ENCODE assay signal across 24 cellular contexts in genomic region chr10:30688456-30688855, GRCh38. TPM values are rescaled to one million over a fixed set of nuclear protein-coding genes. Genes with fewer than 3 reads are reported as not detected.
DNase-seq lines count a peak whose midpoint lies in the region; ATAC-seq and TF ChIP-seq lines count a peak whose summit lies in the region.
"Had no signal": no experiment of that assay in that cellular context is flagged by ENCODE, and none has a peak within 500 bp of the region (broad histone marks: within the 10 kb centered on the region; RNA-seq: fewer than 3 reads in every experiment).

No MANE protein-coding gene starts in this region.

- peak overlapping the region; percentile 64 for H2AFZ ChIP-seq in PC-3 (ENCODE audit: low read length)

- no peaks in the 10 kb centered on the region for H3F3A ChIP-seq in PC-3 (ENCODE audit: low read length, unreplicated experiment)

- peak overlapping the region; percentile 73 for H3K27ac Mint-ChIP-seq in activated CD8-positive, alpha-beta memory T cell treated with anti-CD3 and anti-CD28 coated beads, Interleukin-2, amount 10 ng/mL, durations not matched to agents 7 days and 5 days
- peak overlapping the region; percentile 5 for H3K27ac Mint-ChIP-seq in endothelial cell (ENCODE audit: unreplicated experiment)
- H3K27ac Mint-ChIP-seq: activated naive CD4-positive, alpha-beta T cell treated with anti-CD3 and anti-CD28 coated beads, Interleukin-2, amount 10 ng/mL, durations not matched to agents 7 days and 5 days; IgD-negative memory B cell had no signal

- H3K9me2 ChIP-seq in PC-3 (replicated peaks; ENCODE audit: low read length) = no peaks in the 10 kb centered on the region

- no peak for DNase-seq in activated CD8-positive, alpha-beta memory T cell treated with anti-CD3 and anti-CD28 coated beads, Interleukin-2, amount 10 ng/mL, durations not matched to agents 7 days and 5 days
- no peak for DNase-seq in activated CD8-positive, alpha-beta memory T cell treated with anti-CD3 and anti-CD28 coated beads, Interleukin-2, amount 50 U/mL, for 48 hours
- DNase-seq in PC-3 (no peak), endothelial cell (ENCODE audit: low spot score) (no peak), NCI-H2107 (lab: John Stamatoyannopoulos, UW) (no peak), KG1 (lab: John Stamatoyannopoulos, UW) (no peak)
- DNase-seq: SIG-M5 had no signal

- H3K9ac ChIP-seq in PC-3 (ENCODE audit: low read length) (no peak overlapping the region), skeletal muscle satellite cell (ENCODE audit: low read depth, low read length) (no peak overlapping the region)

- peaks cover 12% of the 10 kb centered on the region for H3K36me3 Mint-ChIP-seq in activated CD8-positive, alpha-beta memory T cell treated with anti-CD3 and anti-CD28 coated beads, Interleukin-2, amount 10 ng/mL, durations not matched to agents 7 days and 5 days
- H3K36me3 Mint-ChIP-seq in endothelial cell (ENCODE audit: low read depth, unreplicated experiment) = no peaks in the 10 kb centered on the region
- H3K36me3 Mint-ChIP-seq: activated naive CD4-positive, alpha-beta T cell treated with anti-CD3 and anti-CD28 coated beads, Interleukin-2, amount 10 ng/mL, durations not matched to agents 7 days and 5 days had no signal

- BruUV-seq in PC-3 (replicated peaks; lab: Mats Ljungman, UMichigan) = no TSS peak

- H3K27me3 ChIP-seq in PC-3 (ENCODE audit: low read length) = no peaks in the 10 kb centered on the region
- H3K27me3 ChIP-seq in skeletal muscle satellite cell (ENCODE audit: control insufficient read depth, insufficient read depth, low read length) = no peaks in the 10 kb centered on the region
- H3K27me3 ChIP-seq: colonic mucosa, tibial nerve had no signal

- intact Hi-C loops in PC-3 (cut with micrococcal nuclease) = no loop called here

- H3K9me3 ChIP-seq in PC-3 (ENCODE audit: low read length) (no peaks in the 10 kb centered on the region), skeletal muscle satellite cell (replicated peaks; ENCODE audit: low read length) (no peaks in the 10 kb centered on the region)
- H3K9me3 ChIP-seq: colonic mucosa, heart right ventricle, psoas muscle, tibial nerve had no signal

- CTCF ChIA-PET in activated CD8-positive, alpha-beta memory T cell treated with anti-CD3 and anti-CD28 coated beads, Interleukin-2, amount 10 ng/mL, durations not matched to agents 7 days and 5 days (lab: Charles Lee) = interaction anchor here (0.7 to 6.3 kb wide), 17 partner anchors 9 to 343 kb away, joined by 3 to 76 read pairs (median 8); partner anchors contain the start of gene ZNF438
- CTCF ChIA-PET in PC-3 (lab: Charles Lee) = interaction anchor here (0.8 to 1.1 kb wide), 4 partner anchors 13 to 744 kb away, joined by 3 to 4 read pairs (median 4); no protein-coding TSS in a partner anchor

- H4K20me1 ChIP-seq in PC-3 (ENCODE audit: low read length) = no peaks in the 10 kb centered on the region

- H3K4me1 ChIP-seq in PC-3 (ENCODE audit: insufficient read depth, low read length) (peaks cover 17% of the 10 kb centered on the region; the same call in 1 of the 2 replicates), skeletal muscle satellite cell (ENCODE audit: control insufficient read depth, insufficient read depth, low read length) (peaks cover 29% of the 10 kb centered on the region)
- H3K4me1 ChIP-seq: colonic mucosa, psoas muscle, tibial nerve had no signal

- TF ChIP-seq CTCF in PC-3 (conservative IDR thresholded peaks at IDR 0.05; ENCODE audit: low read depth, low read length) (no peak), endothelial cell (IDR thresholded peaks at IDR 0.05; ENCODE audit: unreplicated experiment) (no peak)

- ATAC-seq in activated CD8-positive, alpha-beta memory T cell treated with anti-CD3 and anti-CD28 coated beads, Interleukin-2, amount 10 ng/mL, durations not matched to agents 7 days and 5 days = no peak
- peak; percentile 46; the same call in 1 of the 2 replicates for ATAC-seq in PC-3
- no peak for ATAC-seq in HG02759 (IDR thresholded peaks at IDR 0.05; ENCODE audit: unreplicated experiment)

- H3K27me3 Mint-ChIP-seq in activated CD8-positive, alpha-beta memory T cell treated with anti-CD3 and anti-CD28 coated beads, Interleukin-2, amount 10 ng/mL, durations not matched to agents 7 days and 5 days = no peaks in the 10 kb centered on the region
- peaks cover 4% of the 10 kb centered on the region for H3K27me3 Mint-ChIP-seq in endothelial cell (ENCODE audit: unreplicated experiment)

- POLR2A ChIA-PET in PC-3 (lab: Charles Lee; ENCODE audit: unreplicated experiment) = no interaction called here

- H3K4me3 Mint-ChIP-seq in activated CD8-positive, alpha-beta memory T cell treated with anti-CD3 and anti-CD28 coated beads, Interleukin-2, amount 10 ng/mL, durations not matched to agents 7 days and 5 days = no peak overlapping the region
- H3K4me3 Mint-ChIP-seq in endothelial cell (ENCODE audit: unreplicated experiment) = no peak overlapping the region
- H3K4me3 Mint-ChIP-seq: activated naive CD4-positive, alpha-beta T cell treated with anti-CD3 and anti-CD28 coated beads, Interleukin-2, amount 10 ng/mL, durations not matched to agents 7 days and 5 days; activated T-cell treated with anti-CD3 and anti-CD28 coated beads, Interleukin-2, amount 50 U/mL, for 4 hours; IgD-negative memory B cell had no signal

- peaks cover 4% of the 10 kb centered on the region for H3K9me3 Mint-ChIP-seq in activated CD8-positive, alpha-beta memory T cell treated with anti-CD3 and anti-CD28 coated beads, Interleukin-2, amount 10 ng/mL, durations not matched to agents 7 days and 5 days (ENCODE audit: low read depth)
- no peaks in the 10 kb centered on the region for H3K9me3 Mint-ChIP-seq in endothelial cell (ENCODE audit: unreplicated experiment)
- H3K9me3 Mint-ChIP-seq: activated naive CD4-positive, alpha-beta T cell treated with anti-CD3 and anti-CD28 coated beads, Interleukin-2, amount 10 ng/mL, durations not matched to agents 7 days and 5 days; activated T-cell treated with anti-CD3 and anti-CD28 coated beads, Interleukin-2, amount 50 U/mL, for 4 hours; IgD-negative memory B cell had no signal

- no peak overlapping the region for H3K4me2 ChIP-seq in PC-3 (ENCODE audit: low read length)
- H3K4me2 ChIP-seq in skeletal muscle satellite cell (ENCODE audit: low read length) = peak overlapping the region; percentile 26

- H3K4me3 ChIP-seq in PC-3 (ENCODE audit: low read length) = no peak overlapping the region
- H3K4me3 ChIP-seq in skeletal muscle satellite cell (ENCODE audit: low read length) = no peak overlapping the region
- H3K4me3 ChIP-seq: cardiac muscle cell, colonic mucosa, heart right ventricle, psoas muscle, tibial nerve had no signal

- no peaks in the 10 kb centered on the region for H3K79me2 ChIP-seq in PC-3 (ENCODE audit: low read length)

- peaks cover 63% of the 10 kb centered on the region for H3K4me1 Mint-ChIP-seq in activated CD8-positive, alpha-beta memory T cell treated with anti-CD3 and anti-CD28 coated beads, Interleukin-2, amount 10 ng/mL, durations not matched to agents 7 days and 5 days
- H3K4me1 Mint-ChIP-seq in endothelial cell (ENCODE audit: unreplicated experiment) = peaks cover 10% of the 10 kb centered on the region

- H3K36me3 ChIP-seq in PC-3 (ENCODE audit: low read depth, low read length) (no peaks in the 10 kb centered on the region), skeletal muscle satellite cell (ENCODE audit: insufficient read depth, low read length) (no peaks in the 10 kb centered on the region)
- H3K36me3 ChIP-seq: cardiac muscle cell, colonic mucosa, heart right ventricle, tibial nerve had no signal

- peak overlapping the region; percentile 30; the same call in 1 of the 2 replicates for H3K27ac ChIP-seq in PC-3 (ENCODE audit: low read length)
- H3K27ac ChIP-seq: cardiac muscle cell, colonic mucosa, heart right ventricle, psoas muscle, tibial nerve had no signal

RNA-seq across cellular contexts. Expression of gene LYZL2, which starts 58.9 kb away (rescaled TPM):
- not detected for total RNA-seq in activated CD8-positive, alpha-beta memory T cell treated with anti-CD3 and anti-CD28 coated beads, Interleukin-2, amount 10 ng/mL, durations not matched to agents 7 days and 5 days
- total RNA-seq in PC-3 (2014; rRNA removed) (not detected in 2 replicates), endothelial cell (ENCODE audit: unreplicated experiment) (not detected)
- not detected in 2 replicates for total RNA-seq in skeletal muscle satellite cell (2012; rRNA removed)
- total RNA-seq: A673; activated T-cell treated with anti-CD3 and anti-CD28 coated beads, Interleukin-2, amount 50 U/mL, for 4 hours; cardiac muscle cell; colonic mucosa; epithelial cell of proximal tubule; G401; H1; heart right ventricle; lung microvascular endothelial cell; M059J; psoas muscle; skeletal muscle tissue; tibial nerve had no signal
